In genomic region chr20:57426156-57426769, GRCh38 we compare ENCODE assay signal across 19 cellular contexts. TPM values are rescaled to one million over a fixed set of nuclear protein-coding genes. Genes with fewer than 3 reads are reported as not detected.
A peak's percentile ranks its signal among the peaks of the same experiment; 100 is the strongest.
DNase-seq lines count a peak whose midpoint lies in the region; ATAC-seq and FAIRE-seq lines count a peak whose summit lies in the region.
"Had no signal": no experiment of that assay in that cellular context is flagged by ENCODE, and none has a peak within 500 bp of the region (broad histone marks: within the 10 kb centered on the region; RNA-seq: fewer than 3 reads in every experiment).

No MANE protein-coding gene starts in this region.

- no peaks in the 10 kb centered on the region for H3K79me2 ChIP-seq in Karpas-422 (ENCODE audit: low read length)

- peak; percentile 61 for DNase-seq in NCI-H748 (lab: John Stamatoyannopoulos, UW; ENCODE audit: unreplicated experiment)
- DNase-seq in NCI-H748 treated with DMSO at 0.1 percent for 48 hours (lab: John Stamatoyannopoulos, UW) = no peak
- no peak for DNase-seq in Karpas-422
- DNase-seq in NCI-H526 treated with DMSO at 0.1 percent for 48 hours (lab: John Stamatoyannopoulos, UW) = peak; percentile 88
- no peak for DNase-seq in memory B cell (ENCODE audit: low spot score in 2 of 2)
- DNase-seq in NCI-H1694 (lab: John Stamatoyannopoulos, UW) = no peak
- no peak for DNase-seq in small intestine
- no peak for DNase-seq in GDM1 (lab: John Stamatoyannopoulos, UW)
- DNase-seq: C1 segment of cervical spinal cord, caudate nucleus, erythroblast, NCI-H2227 treated with DMSO at 0.1 percent for 48 hours, PC-9, T1000 had no signal

- no peak overlapping the region for H3K27ac ChIP-seq in Karpas-422 (ENCODE audit: low read length)
- H3K27ac ChIP-seq in small intestine (ENCODE audit: low read depth in 1 of 2, low read length in 1 of 2) = no peak overlapping the region
- H3K27ac ChIP-seq: gastroesophageal sphincter, PC-9, thoracic aorta had no signal

- no peak for FAIRE-seq in small intestine (lab: Jason Lieb, UNC)
- FAIRE-seq: A204.1 had no signal

- no peak overlapping the region for H3K27ac Mint-ChIP-seq in memory B cell
- H3K27ac Mint-ChIP-seq: activated T-helper 17 cell treated with anti-CD3 and anti-CD28 coated beads, Interleukin-2, amount 50 U/mL, for 72 hours had no signal

- H3K4me3 ChIP-seq in Karpas-422 (ENCODE audit: low read length) (no peak overlapping the region), small intestine (ENCODE audit: low read depth in 1 of 2, low read length in 2 of 2) (no peak overlapping the region)
- H3K4me3 ChIP-seq: gastroesophageal sphincter, PC-9, thoracic aorta had no signal

- peak overlapping the region; percentile 23; the same call in 1 of the 2 replicates for H3K9ac ChIP-seq in Karpas-422 (ENCODE audit: low read length)

- H4K20me1 ChIP-seq in Karpas-422 (ENCODE audit: insufficient read depth, low read depth, low read length) = no peaks in the 10 kb centered on the region

- H3K4me1 ChIP-seq in Karpas-422 (ENCODE audit: low read length) (peaks cover 48% of the 10 kb centered on the region), small intestine (ENCODE audit: control insufficient read depth in 2 of 2, insufficient read depth in 1 of 2, low read depth in 1 of 2, low read length in 1 of 2) (no peaks in the 10 kb centered on the region)
- H3K4me1 ChIP-seq: gastroesophageal sphincter had no signal

- peak overlapping the region; percentile 56 for H3K4me3 Mint-ChIP-seq in memory B cell
- H3K4me3 Mint-ChIP-seq: activated T-helper 17 cell treated with anti-CD3 and anti-CD28 coated beads, Interleukin-2, amount 50 U/mL, for 72 hours had no signal

- peaks cover 40% of the 10 kb centered on the region for H3K4me1 Mint-ChIP-seq in memory B cell

- no peak overlapping the region for H2AFZ ChIP-seq in Karpas-422 (ENCODE audit: low read length)
- H2AFZ ChIP-seq: PC-9 had no signal

- H3K27me3 ChIP-seq in Karpas-422 (ENCODE audit: low read length) = no peaks in the 10 kb centered on the region
- H3K27me3 ChIP-seq in small intestine (ENCODE audit: control insufficient read depth in 2 of 2, insufficient read depth in 2 of 2, low read length in 2 of 2) = peaks cover 0 to 3% of the 10 kb centered on the region in 2 donors
- H3K27me3 ChIP-seq: gastroesophageal sphincter had no signal

- 67 to 78% (median 69%) methylated on average over 15 of the region's 15 CpGs for WGBS in small intestine, 3 donors

- H3K9me3 Mint-ChIP-seq in memory B cell = no peaks in the 10 kb centered on the region
- H3K9me3 Mint-ChIP-seq: activated T-helper 17 cell treated with anti-CD3 and anti-CD28 coated beads, Interleukin-2, amount 50 U/mL, for 72 hours had no signal

- no peaks in the 10 kb centered on the region for H3K27me3 Mint-ChIP-seq in memory B cell
- H3K27me3 Mint-ChIP-seq: activated T-helper 17 cell treated with anti-CD3 and anti-CD28 coated beads, Interleukin-2, amount 50 U/mL, for 72 hours had no signal

- peak overlapping the region; percentile 67 for H3K4me2 ChIP-seq in Karpas-422 (ENCODE audit: low read depth, low read length, poor library complexity, severe bottlenecking)
- H3K4me2 ChIP-seq: PC-9 had no signal

- H3K9me3 ChIP-seq in Karpas-422 (ENCODE audit: low read length) (no peaks in the 10 kb centered on the region), small intestine (ENCODE audit: control insufficient read depth, low read depth) (no peaks in the 10 kb centered on the region)
- H3K9me3 ChIP-seq: gastroesophageal sphincter, thoracic aorta had no signal

- H3K36me3 Mint-ChIP-seq in memory B cell = no peaks in the 10 kb centered on the region

- ATAC-seq in memory B cell (ENCODE audit: low read depth) = no peak
- ATAC-seq: activated T-helper 17 cell treated with anti-CD3 and anti-CD28 coated beads, Interleukin-2, amount 50 U/mL, for 72 hours; gastroesophageal sphincter; SK-N-SH treated with all-trans-retinoic acid at 6 μM for 48 hours had no signal

- H3K36me3 ChIP-seq in Karpas-422 (ENCODE audit: insufficient read depth, low read length) (no peaks in the 10 kb centered on the region), small intestine (ENCODE audit: control insufficient read depth in 2 of 2, insufficient read depth in 2 of 2, low read length in 2 of 2) (no peaks in the 10 kb centered on the region)
- H3K36me3 ChIP-seq: gastroesophageal sphincter, thoracic aorta had no signal

- H3K9me2 ChIP-seq in Karpas-422 (replicated peaks; ENCODE audit: insufficient read depth, low read length) = no peaks in the 10 kb centered on the region

RNA-seq across cellular contexts. Expression of gene RBM38, which starts 35.1 kb away (rescaled TPM):
- 261 and 436 TPM in 2 replicates for total RNA-seq in Karpas-422 (2014; rRNA removed; shearing (Covaris generic); ENCODE audit: low replicate concordance)
- polyA plus RNA-seq in small intestine = 10 to 100 TPM; 13.2 to 17.5 (median 16.8) TPM

Comparison
In these comparisons a context has a peak if more than half of its experiments do, and no peak if none do; other contexts are left out.
1. DNase-seq: peak in NCI-H748 (single experiment) and NCI-H526 treated with DMSO at 0.1 percent for 48 hours (single experiment); none in NCI-H748 treated with DMSO at 0.1 percent for 48 hours (single experiment), Karpas-422 (single experiment), memory B cell (0 of 2), NCI-H1694 (single experiment), small intestine (single experiment) and GDM1 (single experiment).